Comparison of ENCODE assay signal across 21 cellular contexts in genomic region chr12:76666272-76666845, GRCh38.
DNase-seq lines count a peak whose midpoint lies in the region; ATAC-seq, FAIRE-seq and TF ChIP-seq lines count a peak whose summit lies in the region.
"Had no signal": no experiment of that assay in that cellular context is flagged by ENCODE, and none has a peak within 500 bp of the region (broad histone marks: within the 10 kb centered on the region; RNA-seq: fewer than 3 reads in every experiment).

No MANE protein-coding gene starts in this region.

- no peak overlapping the region for H2AFZ ChIP-seq in HepG2 (ENCODE audit: low read length)

- intact Hi-C loops in CD8-positive, alpha-beta T cell (cut with DNase I, micrococcal nuclease) = no loop called here
- intact Hi-C loops in left colon (cut with DNase I, micrococcal nuclease) = no loop called here
- intact Hi-C loops in HepG2 (cut with micrococcal nuclease; ENCODE audit: unreplicated experiment) = no loop called here

- CTCF ChIA-PET in CD8-positive, alpha-beta T cell (lab: Charles Lee) = no interaction called here
- CTCF ChIA-PET in HepG2 (lab: Yijun Ruan, JAX; ENCODE audit: low intra/inter-chr PET ratio, low total read pairs) = no interaction called here

- H3K27ac Mint-ChIP-seq in CD8-positive, alpha-beta T cell = peak overlapping the region; percentile 60
- H3K27ac Mint-ChIP-seq: activated naive CD8-positive, alpha-beta T cell treated with anti-CD3 and anti-CD28 coated beads, Interleukin-2, amount 50 U/mL, for 24 hours; endodermal cell; natural killer cell treated with Interleukin-12 subunit alpha and Interleukin-12 subunit beta and Interleukin-15 and Interleukin-18, amount 100 ng/mL, for 72 hours had no signal

- H3K9me3 Mint-ChIP-seq in CD8-positive, alpha-beta T cell = no peaks in the 10 kb centered on the region
- H3K9me3 Mint-ChIP-seq: activated naive CD8-positive, alpha-beta T cell treated with anti-CD3 and anti-CD28 coated beads, Interleukin-2, amount 50 U/mL, for 24 hours; activated T-cell treated with anti-CD3 and anti-CD28 coated beads, Interleukin-2, amount 50 U/mL, for 4 hours; endodermal cell; natural killer cell treated with Interleukin-12 subunit alpha and Interleukin-12 subunit beta and Interleukin-15 and Interleukin-18, amount 100 ng/mL, for 72 hours had no signal

- no peak for TF ChIP-seq CTCF in CD8-positive, alpha-beta T cell (IDR thresholded peaks at IDR 0.05)
- no peak for TF ChIP-seq CTCF in HepG2 (CRISPR knock-in tag; IDR thresholded peaks at IDR 0.05)

- WGBS in HepG2 (ENCODE audit: low lambda C conversion rate) = 37% methylated on average over 6 of the region's 6 CpGs

- H3K4me1 ChIP-seq in CD8-positive, alpha-beta T cell (ENCODE audit: insufficient read depth, low read length) = no peaks in the 10 kb centered on the region
- no peaks in the 10 kb centered on the region for H3K4me1 ChIP-seq in HepG2 (ENCODE audit: insufficient read depth, low read length)
- H3K4me1 ChIP-seq: foreskin keratinocyte, suprapubic skin had no signal

- no peaks in the 10 kb centered on the region for H3K27me3 ChIP-seq in CD8-positive, alpha-beta T cell (ENCODE audit: insufficient read depth, low read length)
- peaks cover 0 to 7% of the 10 kb centered on the region in 2 experiments; a peak in 1 of 5 replicates for H3K27me3 ChIP-seq in HepG2 (ENCODE audit: control insufficient read depth in 1 of 2, insufficient read depth in 2 of 2, low read length in 2 of 2)
- H3K27me3 ChIP-seq: foreskin keratinocyte, suprapubic skin had no signal

- H4K20me1 ChIP-seq in HepG2 (ENCODE audit: insufficient read depth, low read length) = no peaks in the 10 kb centered on the region

- H3K36me3 Mint-ChIP-seq in CD8-positive, alpha-beta T cell = no peaks in the 10 kb centered on the region
- H3K36me3 Mint-ChIP-seq: natural killer cell treated with Interleukin-12 subunit alpha and Interleukin-12 subunit beta and Interleukin-15 and Interleukin-18, amount 100 ng/mL, for 72 hours had no signal

- peaks cover 4% of the 10 kb centered on the region for H3K27me3 Mint-ChIP-seq in CD8-positive, alpha-beta T cell (ENCODE audit: low read depth)

- TF ChIP-seq EP300 in HepG2 (IDR thresholded peaks at IDR 0.05; ENCODE audit: low read depth in 2 of 2, low read length in 2 of 2) = no peak
- no peak for TF ChIP-seq EP300 in HepG2 (CRISPR knock-in tag; IDR thresholded peaks at IDR 0.05; ENCODE audit: borderline replicate concordance)

- ATAC-seq in CD8-positive, alpha-beta T cell = no peak
- ATAC-seq in left colon (peak; percentile 22), HepG2 (no peak), GM18498 (IDR thresholded peaks at IDR 0.05; ENCODE audit: unreplicated experiment) (no peak)
- ATAC-seq: activated naive CD8-positive, alpha-beta T cell treated with anti-CD3 and anti-CD28 coated beads, Interleukin-2, amount 50 U/mL, for 24 hours; activated T-cell treated with anti-CD3 and anti-CD28 coated beads, Interleukin-2, amount 50 U/mL, for 4 hours; foreskin keratinocyte; natural killer cell treated with Interleukin-12 subunit alpha and Interleukin-12 subunit beta and Interleukin-15 and Interleukin-18, amount 100 ng/mL, for 72 hours had no signal

- peaks cover 6% of the 10 kb centered on the region for H3K4me1 Mint-ChIP-seq in CD8-positive, alpha-beta T cell (ENCODE audit: low read depth)

- no peak overlapping the region for H3K4me3 Mint-ChIP-seq in CD8-positive, alpha-beta T cell
- H3K4me3 Mint-ChIP-seq: activated naive CD8-positive, alpha-beta T cell treated with anti-CD3 and anti-CD28 coated beads, Interleukin-2, amount 50 U/mL, for 24 hours; activated T-cell treated with anti-CD3 and anti-CD28 coated beads, Interleukin-2, amount 50 U/mL, for 4 hours; endodermal cell; natural killer cell treated with Interleukin-12 subunit alpha and Interleukin-12 subunit beta and Interleukin-15 and Interleukin-18, amount 100 ng/mL, for 72 hours had no signal

- H3K4me3 ChIP-seq in CD8-positive, alpha-beta T cell (ENCODE audit: low read depth, low read length) = no peak overlapping the region
- H3K4me3 ChIP-seq in HepG2 (replicated peaks in 1 of 3; ENCODE audit: insufficient read depth in 1 of 3, low read depth in 2 of 3, low read length in 3 of 3) = no peak overlapping the region
- H3K4me3 ChIP-seq: lung, suprapubic skin had no signal

- H3K9ac ChIP-seq in HepG2 (ENCODE audit: insufficient read depth, low read depth, low read length) = no peak overlapping the region

- POLR2A ChIA-PET in CD8-positive, alpha-beta T cell (lab: Charles Lee) = no interaction called here
- POLR2A ChIA-PET in HepG2 (lab: Yijun Ruan, JAX) = no interaction called here

- no peak overlapping the region for H3K27ac ChIP-seq in CD8-positive, alpha-beta T cell (ENCODE audit: low read depth, low read length)
- H3K27ac ChIP-seq in HepG2 (ENCODE audit: extremely low read length, insufficient read depth, low read length) = no peak overlapping the region
- H3K27ac ChIP-seq: foreskin keratinocyte, suprapubic skin had no signal

- H3K9me3 ChIP-seq in CD8-positive, alpha-beta T cell (ENCODE audit: low read length) = no peaks in the 10 kb centered on the region
- H3K9me3 ChIP-seq in HepG2 (ENCODE audit: low read length) = no peaks in the 10 kb centered on the region
- H3K9me3 ChIP-seq: suprapubic skin had no signal

- H3K4me2 ChIP-seq in HepG2 (ENCODE audit: low read depth, low read length) = no peak overlapping the region

- no TSS peak for BruUV-seq in HepG2 (replicated peaks; lab: Mats Ljungman, UMichigan)

- in situ Hi-C loops in HepG2 (cut with HindIII; ENCODE audit: extremely low pct_ligation_motif_present, low pct_unique_long_range_greater_than_20kb) = no loop called here

- no peak for FAIRE-seq in HepG2 (lab: Jason Lieb, UNC)
- FAIRE-seq: GM18507 had no signal

- TF ChIP-seq RAD21 in HepG2 (CRISPR knock-in tag; IDR thresholded peaks at IDR 0.05) = no peak

- TF ChIP-seq POLR2A in HepG2 (IDR thresholded peaks at IDR 0.05; ENCODE audit: insufficient read depth in 1 of 2, low read depth in 2 of 2, low read length in 2 of 2) = no peak

- no peak for DNase-seq in CD8-positive, alpha-beta T cell
- DNase-seq in NCI-H1417 (lab: John Stamatoyannopoulos, UW) = peak; percentile 63 to 85 (median 68)
- DNase-seq in NCI-H69 (lab: John Stamatoyannopoulos, UW) = peak; percentile 69
- no peak for DNase-seq in left colon
- no peak for DNase-seq in HepG2 (ENCODE audit: low spot score)
- no peak for DNase-seq in NK-92 treated with Interleukin-12 subunit alpha and Interleukin-12 subunit beta, amount 100 ng/mL, for 24 hours (lab: John Stamatoyannopoulos, UW)
- no peak for DNase-seq in NCI-H2196 (lab: John Stamatoyannopoulos, UW; ENCODE audit: unreplicated experiment)
- DNase-seq: activated CD4-positive, alpha-beta T cell treated with anti-CD3 and anti-CD28 coated beads, Interleukin-2, amount 50 U/mL, for 48 hours; activated naive CD8-positive, alpha-beta T cell treated with anti-CD3 and anti-CD28 coated beads, Interleukin-2, amount 50 U/mL, for 24 hours; activated T-cell treated with anti-CD3 and anti-CD28 coated beads, Interleukin-2, amount 50 U/mL, for 4 hours; central memory CD4-positive, alpha-beta T cell; foreskin keratinocyte; NCI-H526; RPMI8226; stimulated activated CD4-positive, alpha-beta T cell treated with anti-CD3 and anti-CD28 coated beads, Interleukin-1b, Interleukin-23, amount 100 ng/mL, for 48 hours had no signal

- no peaks in the 10 kb centered on the region for H3K36me3 ChIP-seq in CD8-positive, alpha-beta T cell (ENCODE audit: insufficient read depth, low read length)
- H3K36me3 ChIP-seq in HepG2 (replicated peaks in 1 of 2; ENCODE audit: control insufficient read depth in 1 of 2, insufficient read depth in 2 of 2, low read length in 2 of 2) = no peaks in the 10 kb centered on the region
- H3K36me3 ChIP-seq: suprapubic skin had no signal

- no peaks in the 10 kb centered on the region for H3K79me2 ChIP-seq in HepG2 (ENCODE audit: insufficient read depth, low read length)

TF ChIP-seq in HepG2, 621 proteins besides CTCF, POLR2A, EP300 and RAD21 (continues in another document):
- TF ChIP-seq MYPOP (CRISPR knock-in tag; IDR thresholded peaks at IDR 0.05) (no peak), KAT8 (CRISPR knock-in tag; IDR thresholded peaks at IDR 0.05) (no peak), MTERF4 (CRISPR knock-in tag; IDR thresholded peaks at IDR 0.05) (no peak), SRSF4 (IDR thresholded peaks at IDR 0.05; ENCODE audit: low read depth, low read length, poor library complexity, severe bottlenecking) (no peak), KDM4B (CRISPR knock-in tag; IDR thresholded peaks at IDR 0.05) (no peak)
- TF ChIP-seq, protein P1, sequence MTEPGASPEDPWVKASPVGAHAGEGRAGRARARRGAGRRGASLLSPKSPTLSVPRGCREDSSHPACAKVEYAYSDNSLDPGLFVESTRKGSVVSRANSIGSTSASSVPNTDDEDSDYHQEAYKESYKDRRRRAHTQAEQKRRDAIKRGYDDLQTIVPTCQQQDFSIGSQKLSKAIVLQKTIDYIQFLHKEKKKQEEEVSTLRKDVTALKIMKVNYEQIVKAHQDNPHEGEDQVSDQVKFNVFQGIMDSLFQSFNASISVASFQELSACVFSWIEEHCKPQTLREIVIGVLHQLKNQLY (CRISPR knock-in tag; IDR thresholded peaks at IDR 0.05) = no peak
- TF ChIP-seq, protein P2, sequence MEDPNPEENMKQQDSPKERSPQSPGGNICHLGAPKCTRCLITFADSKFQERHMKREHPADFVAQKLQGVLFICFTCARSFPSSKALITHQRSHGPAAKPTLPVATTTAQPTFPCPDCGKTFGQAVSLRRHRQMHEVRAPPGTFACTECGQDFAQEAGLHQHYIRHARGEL (CRISPR knock-in tag; IDR thresholded peaks at IDR 0.05) = no peak

Comparison
In these comparisons a context has a peak if more than half of its experiments do, and no peak if none do; other contexts are left out.
1. DNase-seq: peak in NCI-H1417 (3 of 3) and NCI-H69 (single experiment); none in CD8-positive, alpha-beta T cell (0 of 7), left colon (0 of 2), HepG2 (single experiment), NK-92 treated with Interleukin-12 subunit alpha and Interleukin-12 subunit beta, amount 100 ng/mL, for 24 hours (single experiment) and NCI-H2196 (single experiment).